In genomic region chr1:180503274-180503862, GRCh38 we compare ENCODE assay signal across 8 cellular contexts. TPM values are rescaled to one million over a fixed set of nuclear protein-coding genes. Genes with fewer than 3 reads are reported as not detected.
DNase-seq lines count a peak whose midpoint lies in the region; ATAC-seq and TF ChIP-seq lines count a peak whose summit lies in the region.

No MANE protein-coding gene starts in this region.

- H4K20me1 ChIP-seq in neural cell (ENCODE audit: insufficient read depth) = no peaks in the 10 kb centered on the region

- no peaks in the 10 kb centered on the region for H3K36me3 ChIP-seq in neural cell (ENCODE audit: insufficient read depth, low read length)

- H3F3A ChIP-seq in neural cell (ENCODE audit: insufficient read depth, low read length, poor library complexity, severe bottlenecking) = peaks cover 6% of the 10 kb centered on the region

- peak overlapping the region; percentile 90 for H3K9ac ChIP-seq in neural cell (ENCODE audit: low read length)

- H3K27me3 ChIP-seq in neural cell (ENCODE audit: insufficient read depth, low read depth, low read length) = no peaks in the 10 kb centered on the region

- H3K27ac ChIP-seq in neural cell (ENCODE audit: low read length) = peak overlapping the region; percentile 87

- H2AFZ ChIP-seq in neural cell (ENCODE audit: low read depth, low read length) = peak overlapping the region; percentile 97

- no peak for TF ChIP-seq CTCF in neural cell (IDR thresholded peaks at IDR 0.05; ENCODE audit: poor library complexity, severe bottlenecking)

- H3K9me2 ChIP-seq in neural cell (ENCODE audit: insufficient read depth, low read length) = no peaks in the 10 kb centered on the region

- ATAC-seq in HG02678 (IDR thresholded peaks at IDR 0.05; ENCODE audit: unreplicated experiment) = peak; percentile 3
- no peak for ATAC-seq in HG03439 (IDR thresholded peaks at IDR 0.05; ENCODE audit: unreplicated experiment)
- no peak for ATAC-seq in HG03196 (IDR thresholded peaks at IDR 0.05; ENCODE audit: unreplicated experiment)
- ATAC-seq in GM21825 (IDR thresholded peaks at IDR 0.05; ENCODE audit: unreplicated experiment) = no peak

- peak overlapping the region; percentile 90 for H3K4me3 ChIP-seq in neural cell (ENCODE audit: low read length)

- H3K9me3 ChIP-seq in neural cell (ENCODE audit: low read length) = no peaks in the 10 kb centered on the region

- H3K4me2 ChIP-seq in neural cell (ENCODE audit: low read length) = peak overlapping the region; percentile 69

- H3K79me2 ChIP-seq in neural cell (replicated peaks; ENCODE audit: insufficient read depth, low read length) = peaks cover 32% of the 10 kb centered on the region

- DNase-seq in DMS53 treated with DMSO at 0.1 percent for 48 hours (lab: John Stamatoyannopoulos, UW; ENCODE audit: unreplicated experiment) (peak; percentile 66), SK-MEL-5 (ENCODE audit: low read depth, low spot score) (peak; percentile 46), epidermal melanocyte (ENCODE audit: insufficient read length, low spot score) (peak; percentile 28)

- no peak for TF ChIP-seq RAD21 in neural cell (conservative IDR thresholded peaks at IDR 0.05)

- in situ Hi-C loops in SK-MEL-5 (cut with HindIII; ENCODE audit: low pct_unique_long_range_greater_than_20kb, low sequenced_read_pairs) = loop anchor here (25.0 kb wide), 1 partner anchor 359 kb away; no protein-coding TSS in a partner anchor

- no peak for TF ChIP-seq EP300 in neural cell (conservative IDR thresholded peaks at IDR 0.05; ENCODE audit: poor library complexity, severe bottlenecking)

TF ChIP-seq in neural cell, 6 proteins besides CTCF, POLR2A, EP300 and RAD21:
- TF ChIP-seq SMC3 (conservative IDR thresholded peaks at IDR 0.05; ENCODE audit: poor library complexity) = no peak
- TF ChIP-seq TAF1 (IDR thresholded peaks at IDR 0.05; ENCODE audit: low read depth) = no peak
- TF ChIP-seq POLR2AphosphoS5 (IDR thresholded peaks at IDR 0.05) = no peak
- TF ChIP-seq EZH2 (IDR thresholded peaks at IDR 0.05; ENCODE audit: borderline replicate concordance, insufficient read depth, low read length, poor library complexity, severe bottlenecking) = no peak
- TF ChIP-seq REST (IDR thresholded peaks at IDR 0.05; ENCODE audit: borderline replicate concordance) = no peak
- no peak for TF ChIP-seq MXI1 (conservative IDR thresholded peaks at IDR 0.05; ENCODE audit: poor library complexity, severe bottlenecking)
TF ChIP-seq in neural cell: peak in this region for 0.

RNA-seq across cellular contexts. Expression of gene ACBD6, which starts 1.0 kb away (rescaled TPM):
- total RNA-seq in SK-MEL-5 (2014; rRNA removed; shearing (Covaris generic)) = 45.3 and 46.0 TPM in 2 replicates
- polyA plus RNA-seq in SK-MEL-5 (2015; cell fraction: cytosol; rRNA removed) = 31.6 and 32.6 TPM in 2 replicates
- polyA plus RNA-seq in SK-MEL-5 (2015; cell fraction: nucleus; rRNA removed) = 99.7 and 129 TPM in 2 replicates
- polyA plus RNA-seq in neural cell = 92.4 and 110 TPM in 2 replicates
- polyA minus RNA-seq in neural cell = 110 and 118 TPM in 2 replicates

RNA-seq across cellular contexts. Expression of gene OVAAL, which starts 55.4 kb away (rescaled TPM):
- 23.6 and 25.8 TPM in 2 replicates for total RNA-seq in SK-MEL-5 (2014; rRNA removed; shearing (Covaris generic))
- polyA plus RNA-seq in SK-MEL-5 (2015; cell fraction: cytosol; rRNA removed) = 13.3 and 16.2 TPM in 2 replicates
- 36.4 and 37.5 TPM in 2 replicates for polyA plus RNA-seq in SK-MEL-5 (2015; cell fraction: nucleus; rRNA removed)
- not detected in 2 replicates for polyA plus RNA-seq in neural cell
- polyA minus RNA-seq in neural cell = not detected in 2 replicates
